In genomic region chr1:179882253-179883039, GRCh38 we compare ENCODE assay signal across 8 cellular contexts. TPM values are rescaled to one million over a fixed set of nuclear protein-coding genes. Genes with fewer than 3 reads are reported as not detected.
DNase-seq lines count a peak whose midpoint lies in the region; ATAC-seq, FAIRE-seq and TF ChIP-seq lines count a peak whose summit lies in the region.

Gene TOR1AIP1, plus strand, starts transcription at chr1:179882285. Its CDS starts 218 bp downstream, at chr1:179882503.

- H2AFZ ChIP-seq in OCI-LY1 (ENCODE audit: low read length) = peak within 1 kb of the TSS; percentile 43; the same call in 1 of the 2 replicates

- H3K27me3 ChIP-seq in OCI-LY1 (ENCODE audit: insufficient read depth, low read length) = no peaks in the 10 kb centered on the region

- DNase-seq in DMS 273 treated with DMSO at 0.1 percent for 48 hours (lab: John Stamatoyannopoulos, UW) = peak; percentile 93
- DNase-seq in HuH-7 (ENCODE audit: low spot score) = peak; percentile 77
- DNase-seq in activated CD8-positive, alpha-beta memory T cell treated with anti-CD3 and anti-CD28 coated beads, Interleukin-2, amount 50 U/mL, for 4 hours = peak; percentile 95
- peak; percentile 90 to 96 for DNase-seq in mesothelial cell of epicardium (ENCODE audit: low spot score in 2 of 2, unreplicated experiment in 2 of 2)
- peak; percentile 95 to 97 for DNase-seq in stimulated activated CD8-positive, alpha-beta memory T cell treated with anti-CD3 and anti-CD28 coated beads, Interleukin-15, amount 100 ng/mL, for 48 hours (ENCODE audit: low read depth in 2 of 2)

- H3K9me3 Mint-ChIP-seq in mesothelial cell of epicardium = no peaks in the 10 kb centered on the region

- H3F3A ChIP-seq in OCI-LY1 (ENCODE audit: insufficient read depth, low read length) = no peaks in the 10 kb centered on the region; the same call in 1 of the 2 replicates

- peak; percentile 75 for ATAC-seq in GM21515 (IDR thresholded peaks at IDR 0.05; ENCODE audit: unreplicated experiment)

- peak within 1 kb of the TSS; percentile 89 for H3K9ac ChIP-seq in OCI-LY1 (ENCODE audit: low read length)

- H3K9me3 ChIP-seq in OCI-LY1 (ENCODE audit: low read length) = no peaks in the 10 kb centered on the region

- TF ChIP-seq CTCF in OCI-LY1 (IDR thresholded peaks at IDR 0.05; ENCODE audit: low read length) (peak; percentile 55), mesothelial cell of epicardium (IDR thresholded peaks at IDR 0.05; ENCODE audit: unreplicated experiment) (peak; percentile 54)

- peaks cover 39% of the 10 kb centered on the region for H3K4me1 ChIP-seq in OCI-LY1 (ENCODE audit: insufficient read depth, low read length, severe bottlenecking)

- H3K27ac Mint-ChIP-seq in mesothelial cell of epicardium = peak within 1 kb of the TSS; percentile 100

- FAIRE-seq in endometrium (lab: Jason Lieb, UNC) = peak; percentile 95

- H3K4me2 ChIP-seq in OCI-LY1 (ENCODE audit: low read length) = peak within 1 kb of the TSS; percentile 75

- peak within 1 kb of the TSS; percentile 94 for H3K27ac ChIP-seq in OCI-LY1 (ENCODE audit: low read depth, low read length, poor library complexity, severe bottlenecking)

- H3K79me2 ChIP-seq in OCI-LY1 (ENCODE audit: insufficient read depth, low read length) = peaks cover 1% of the 10 kb centered on the region

- no peaks in the 10 kb centered on the region for H3K9me2 ChIP-seq in OCI-LY1 (ENCODE audit: low read depth, low read length)

- peaks cover 7% of the 10 kb centered on the region; the same call in 1 of the 2 replicates for H3K36me3 ChIP-seq in OCI-LY1 (ENCODE audit: insufficient read depth, low read length)

- H3K36me3 Mint-ChIP-seq in mesothelial cell of epicardium = peaks cover 8% of the 10 kb centered on the region

- peak within 1 kb of the TSS; percentile 91 for H3K4me3 Mint-ChIP-seq in mesothelial cell of epicardium

- no peaks in the 10 kb centered on the region for H4K20me1 ChIP-seq in OCI-LY1 (ENCODE audit: insufficient read depth, low read length)

- H3K4me3 ChIP-seq in OCI-LY1 (ENCODE audit: low read depth, low read length, poor library complexity, severe bottlenecking) = peak within 1 kb of the TSS; percentile 76

- no peaks in the 10 kb centered on the region for H3K27me3 Mint-ChIP-seq in mesothelial cell of epicardium (ENCODE audit: low read depth)

- peaks cover 36% of the 10 kb centered on the region for H3K4me1 Mint-ChIP-seq in mesothelial cell of epicardium

RNA-seq across cellular contexts. Expression of gene TOR1AIP1, which starts in this region (rescaled TPM):
- total RNA-seq in mesothelial cell of epicardium = 20.3 to 23.3 TPM (median 23.2 TPM) in 3 replicates

Comparison
In these comparisons a context has a peak if more than half of its experiments do, and no peak if none do; other contexts are left out.
1. Peak in every context shown above with its lines: DNase-seq, ATAC-seq, H3K4me3 ChIP-seq and H3K27ac ChIP-seq.